In genomic region chr1:93878889-93879586, GRCh38 we compare ENCODE assay signal across 8 cellular contexts. TPM values are rescaled to one million over a fixed set of nuclear protein-coding genes. Genes with fewer than 3 reads are reported as not detected.
DNase-seq lines count a peak whose midpoint lies in the region; ATAC-seq and TF ChIP-seq lines count a peak whose summit lies in the region.

Gene DNTTIP2 (minus strand): TSS chr1:93879206. CDS start chr1:93879148, 58 bp downstream.

- H3K4me1 Mint-ChIP-seq in chondrocyte (ENCODE audit: low read depth): peaks cover 37% of the 10 kb centered on the region

- no peaks in the 10 kb centered on the region for H3K36me3 ChIP-seq in kidney epithelial cell (ENCODE audit: control insufficient read depth, insufficient read depth, low read length)

- peak within 1 kb of the TSS; percentile 99 for H3K27ac Mint-ChIP-seq in chondrocyte (ENCODE audit: unreplicated experiment)

- no peaks in the 10 kb centered on the region for H3K27me3 Mint-ChIP-seq in chondrocyte (ENCODE audit: low read depth)

- no peaks in the 10 kb centered on the region for H3K27me3 ChIP-seq in kidney epithelial cell (ENCODE audit: control insufficient read depth, insufficient read depth, low read length)

- H3K36me3 Mint-ChIP-seq in chondrocyte (ENCODE audit: low read depth): peaks cover 21% of the 10 kb centered on the region

- DNase-seq in AG20443 (ENCODE audit: low spot score) (peak; percentile 97), NCI-H460 (ENCODE audit: extremely low read depth, low read depth) (peak; percentile 84), chondrocyte (ENCODE audit: low spot score) (peak; percentile 92), kidney epithelial cell (ENCODE audit: low read depth) (peak; percentile 77)
- DNase-seq in activated CD4-positive, alpha-beta T cell treated with anti-CD3 and anti-CD28 coated beads for 24 hours (ENCODE audit: low read depth in 2 of 2): peak; percentile 76 to 81
- DNase-seq in stimulated activated CD4-positive, alpha-beta T cell treated with anti-CD3 and anti-CD28 coated beads, Interleukin-15, amount 100 ng/mL, for 48 hours (ENCODE audit: low read depth in 2 of 2): peak; percentile 79 to 84

- peak; percentile 90 for ATAC-seq in GM19043 (IDR thresholded peaks at IDR 0.05; ENCODE audit: low read depth, unreplicated experiment)
- ATAC-seq in HG03378 (IDR thresholded peaks at IDR 0.05; ENCODE audit: unreplicated experiment): peak; percentile 87

- H3K9me3 Mint-ChIP-seq in chondrocyte (ENCODE audit: low read depth): no peaks in the 10 kb centered on the region

- TF ChIP-seq CTCF in chondrocyte (IDR thresholded peaks at IDR 0.05) (no peak), kidney epithelial cell (IDR thresholded peaks at IDR 0.05; ENCODE audit: insufficient read depth, low read length, poor library complexity, severe bottlenecking) (no peak)

- H3K4me3 Mint-ChIP-seq in chondrocyte (ENCODE audit: unreplicated experiment): peak within 1 kb of the TSS; percentile 92

- H3K4me3 ChIP-seq in kidney epithelial cell (ENCODE audit: low read depth, low read length): peak within 1 kb of the TSS; percentile 85

RNA-seq across cellular contexts. Expression of gene DNTTIP2, which starts in this region (rescaled TPM):
- total RNA-seq in NCI-H460 (2014; rRNA removed; shearing (Covaris generic)): 57.7 and 61.2 TPM in 2 replicates
- polyA plus RNA-seq in NCI-H460 (2014; cell fraction: nucleus; rRNA removed): 25.3 and 34.6 TPM in 2 replicates
- 38.8 to 45.7 TPM (median 39.1 TPM) in 3 replicates for total RNA-seq in chondrocyte
- total RNA-seq in kidney epithelial cell: 46.5 and 48.2 TPM in 2 replicates

Comparison
In these comparisons a context has a peak if more than half of its experiments do, and no peak if none do; other contexts are left out.
1. Peak in every context shown above with its lines: DNase-seq, ATAC-seq and H3K4me3 ChIP-seq.